Comparison of ENCODE assay signal across 8 cellular contexts in genomic region chr16:85556456-85557082, GRCh38. TPM values are rescaled to one million over a fixed set of nuclear protein-coding genes. Genes with fewer than 3 reads are reported as not detected.
DNase-seq lines count a peak whose midpoint lies in the region; ATAC-seq and TF ChIP-seq lines count a peak whose summit lies in the region.

No MANE protein-coding gene starts in this region.

- peaks cover 21% of the 10 kb centered on the region for H4K20me1 ChIP-seq in neural cell (ENCODE audit: insufficient read depth)

- no peaks in the 10 kb centered on the region for H3K9me2 ChIP-seq in neural cell (ENCODE audit: insufficient read depth, low read length)

- 0 to 2% methylated on average over 28 to 65 of the region's 65 CpGs for WGBS in aorta, 2 donors

- H3K36me3 ChIP-seq in neural cell (ENCODE audit: insufficient read depth, low read length) (no peaks in the 10 kb centered on the region), aorta (ENCODE audit: control insufficient read depth in 1 of 2, insufficient read depth in 2 of 2, low read length in 1 of 2) (no peaks in the 10 kb centered on the region)

- no peaks in the 10 kb centered on the region for H3F3A ChIP-seq in neural cell (ENCODE audit: insufficient read depth, low read length, poor library complexity, severe bottlenecking)

- H3K9me3 ChIP-seq in neural cell (ENCODE audit: low read length) (no peaks in the 10 kb centered on the region), aorta (ENCODE audit: control insufficient read depth, low read length) (no peaks in the 10 kb centered on the region)

- H3K27me3 ChIP-seq in neural cell (ENCODE audit: insufficient read depth, low read depth, low read length) (no peaks in the 10 kb centered on the region), aorta (ENCODE audit: control insufficient read depth in 1 of 2, insufficient read depth in 2 of 2, low read length in 1 of 2) (no peaks in the 10 kb centered on the region)

- H3K4me2 ChIP-seq in neural cell (ENCODE audit: low read length): peak overlapping the region; percentile 71

- TF ChIP-seq POLR2A in GM19099 (IDR thresholded peaks at IDR 0.05; ENCODE audit: extremely low read depth, insufficient read length, low read depth) (peak; percentile 17), erythroblast (IDR thresholded peaks at IDR 0.05; ENCODE audit: low read length) (no peak)

- no peak overlapping the region for H2AFZ ChIP-seq in neural cell (ENCODE audit: low read depth, low read length)

- peak overlapping the region; percentile 99 for H3K27ac ChIP-seq in neural cell (ENCODE audit: low read length)
- peak overlapping the region in 1 of 2 donors; percentile 20 for H3K27ac ChIP-seq in aorta (ENCODE audit: low read depth in 1 of 2, low read length in 2 of 2)

- H3K4me1 ChIP-seq in aorta (ENCODE audit: control insufficient read depth in 1 of 2, insufficient read depth in 2 of 2, low read length in 2 of 2): no peaks in the 10 kb centered on the region

- peak overlapping the region; percentile 90 for H3K4me3 ChIP-seq in neural cell (ENCODE audit: low read length)
- H3K4me3 ChIP-seq in aorta (ENCODE audit: low read length in 2 of 2): peak overlapping the region; percentile 74 to 83

- intact Hi-C loops in aorta (cut with DNase I): loop anchor here in 1 of 2 donors (5.0 to 10.0 kb wide), 2 partner anchors 51 to 92 kb away; no protein-coding TSS in a partner anchor

- no peak for TF ChIP-seq CTCF in neural cell (IDR thresholded peaks at IDR 0.05; ENCODE audit: poor library complexity, severe bottlenecking)

- H3K79me2 ChIP-seq in neural cell (replicated peaks; ENCODE audit: insufficient read depth, low read length): peaks cover 70% of the 10 kb centered on the region

- peak; percentile 89 for DNase-seq in 8988T
- DNase-seq in NCI-H748 treated with DMSO at 0.1 percent for 48 hours (lab: John Stamatoyannopoulos, UW): peak; percentile 38
- DNase-seq in activated CD8-positive, alpha-beta memory T cell treated with anti-CD3 and anti-CD28 coated beads, Interleukin-2, amount 50 U/mL, for 4 hours: peak; percentile 56
- DNase-seq in erythroblast (lab: John Stamatoyannopoulos, UW): peak; percentile 66 to 69
- peak in 1 of 2 donors; percentile 72 for DNase-seq in aorta

- no peak for TF ChIP-seq RAD21 in neural cell (conservative IDR thresholded peaks at IDR 0.05)

- ATAC-seq in aorta (ENCODE audit: low FRiP score) (no peak), GM21447 (IDR thresholded peaks at IDR 0.05; ENCODE audit: unreplicated experiment) (no peak)

- no peak for TF ChIP-seq EP300 in neural cell (conservative IDR thresholded peaks at IDR 0.05; ENCODE audit: poor library complexity, severe bottlenecking)

- peak overlapping the region; percentile 99 for H3K9ac ChIP-seq in neural cell (ENCODE audit: low read length)

TF ChIP-seq in neural cell, 6 proteins besides CTCF, POLR2A, EP300 and RAD21:
- TF ChIP-seq MXI1 (conservative IDR thresholded peaks at IDR 0.05; ENCODE audit: poor library complexity, severe bottlenecking) (peak; percentile 9), SMC3 (conservative IDR thresholded peaks at IDR 0.05; ENCODE audit: poor library complexity) (no peak), TAF1 (IDR thresholded peaks at IDR 0.05; ENCODE audit: low read depth) (no peak), POLR2AphosphoS5 (IDR thresholded peaks at IDR 0.05) (no peak)
TF ChIP-seq in neural cell: peak in this region for 1.

RNA-seq across cellular contexts. Expression of gene GSE1, which starts 56.6 kb away (rescaled TPM):
- polyA plus RNA-seq in neural cell (35.6 and 38.3 TPM in 2 replicates), aorta (10 to 100 TPM in 1 of 2 donors, 1 to 10 TPM in 1; 3.9 to 11.7 TPM)
- 65.7 and 89.0 TPM in 2 replicates for polyA minus RNA-seq in neural cell
- total RNA-seq in aorta: 100 to 1,000 TPM in 1 of 2 donors, 10 to 100 TPM in 1; 59.7 to 111 TPM
